ENCODE assay signal across 23 cellular contexts in the genomic region with DNA sequence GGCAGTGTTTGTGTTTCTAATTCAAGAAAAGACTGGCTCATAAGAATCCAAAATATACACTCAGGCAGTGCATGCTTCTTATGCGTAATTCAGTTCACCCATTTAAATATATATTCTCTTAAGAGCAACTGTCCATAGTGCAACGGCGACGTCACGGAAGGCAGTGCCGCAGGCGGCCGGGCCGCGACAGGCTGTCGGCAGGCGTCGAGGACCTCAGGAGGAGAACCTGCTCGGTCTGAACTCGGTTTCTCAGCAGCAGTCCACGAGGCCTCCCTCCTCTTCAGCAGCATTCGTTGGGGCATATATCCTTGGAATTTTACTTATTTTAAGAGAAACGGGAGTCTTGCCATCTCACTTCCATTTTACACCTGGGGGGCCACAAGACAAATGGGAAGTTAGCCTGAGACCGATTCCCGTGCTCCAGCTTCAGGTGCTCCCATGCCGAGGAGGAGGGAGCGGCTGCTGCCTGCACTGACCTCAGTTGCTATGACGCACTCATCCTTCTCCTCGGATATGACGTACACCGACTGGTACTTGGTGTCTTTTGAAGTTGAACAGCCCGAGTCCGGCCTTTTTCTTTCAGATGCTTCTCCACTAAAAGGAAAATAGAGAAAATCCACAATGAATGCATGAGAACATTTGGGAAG. TPM values are rescaled to one million over a fixed set of nuclear protein-coding genes. Genes with fewer than 3 reads are reported as not detected.
DNase-seq lines count a peak whose midpoint lies in the region; ATAC-seq and TF ChIP-seq lines count a peak whose summit lies in the region.
"Had no signal": no experiment of that assay in that cellular context is flagged by ENCODE, and none has a peak within 500 bp of the region (broad histone marks: within the 10 kb centered on the region; RNA-seq: fewer than 3 reads in every experiment).

No MANE protein-coding gene starts in this region.

- H3K9me3 ChIP-seq in osteoblast (ENCODE audit: low read depth, low read length) (no peaks in the 10 kb centered on the region), upper lobe of right lung (no peaks in the 10 kb centered on the region)
- H3K9me3 ChIP-seq: Caco-2 had no signal

- no peak for TF ChIP-seq CTCF in natural killer cell (IDR thresholded peaks at IDR 0.05)
- no peak for TF ChIP-seq CTCF in glutamatergic neuron (IDR thresholded peaks at IDR 0.05; ENCODE audit: partially characterized antibody, unreplicated experiment)
- no peak for TF ChIP-seq CTCF in osteoblast (IDR thresholded peaks at IDR 0.05; ENCODE audit: extremely low read depth, low read depth, low read length)
- no peak for TF ChIP-seq CTCF in upper lobe of right lung (IDR thresholded peaks at IDR 0.05)

- ATAC-seq in natural killer cell treated with Interleukin-12 subunit alpha and Interleukin-12 subunit beta and Interleukin-15 and Interleukin-18, amount 100 ng/mL, for 72 hours = no peak
- ATAC-seq in natural killer cell (no peak), upper lobe of right lung (no peak)
- ATAC-seq: CD8-positive, alpha-beta T cell; GM23338 had no signal

- H4K20me1 ChIP-seq in osteoblast (ENCODE audit: insufficient read depth, low read length) = no peaks in the 10 kb centered on the region

- peak; percentile 46 for DNase-seq in natural killer cell treated with Interleukin-12 subunit alpha and Interleukin-12 subunit beta and Interleukin-15 and Interleukin-18, amount 100 ng/mL, for 72 hours (ENCODE audit: low spot score)
- DNase-seq in natural killer cell (no peak), glutamatergic neuron (no peak), osteoblast (ENCODE audit: insufficient read length, low spot score, missing footprints) (peak; percentile 59), upper lobe of right lung (peak; percentile 50), pons (ENCODE audit: low spot score) (no peak), amniotic stem cell (lab: John Stamatoyannopoulos, UW) (no peak)
- no peak for DNase-seq in activated naive CD4-positive, alpha-beta T cell treated with Interleukin-2 at 50 U/mL for 16 hours
- DNase-seq: C1 segment of cervical spinal cord; CD8-positive, alpha-beta T cell; DMS79 treated with DMSO at 0.1 percent for 48 hours; GF-D8; H9; NCI-H1092; NCI-H1436; NCI-H187; NCI-H2081 treated with DMSO at 0.1 percent for 48 hours; NCI-H446; NCI-H526 treated with DMSO at 0.1 percent for 48 hours; PC-9 had no signal

- intact Hi-C loops in natural killer cell (cut with micrococcal nuclease) = no loop called here
- intact Hi-C loops in upper lobe of right lung (cut with DNase I) = no loop called here

- H3K27me3 Mint-ChIP-seq in natural killer cell treated with Interleukin-12 subunit alpha and Interleukin-12 subunit beta and Interleukin-15 and Interleukin-18, amount 100 ng/mL, for 72 hours = peaks cover 23 to 49% of the 10 kb centered on the region in 2 donors
- H3K27me3 Mint-ChIP-seq in natural killer cell (ENCODE audit: low read depth in 2 of 2) (peaks cover 37 to 51% of the 10 kb centered on the region in 2 donors), glutamatergic neuron (ENCODE audit: unreplicated experiment) (peaks cover 5% of the 10 kb centered on the region)

- H3K27me3 ChIP-seq in osteoblast (ENCODE audit: insufficient read depth, low read length) (peaks cover 14% of the 10 kb centered on the region), upper lobe of right lung (peaks cover 12% of the 10 kb centered on the region)

- no peaks in the 10 kb centered on the region for H3K79me2 ChIP-seq in osteoblast (ENCODE audit: insufficient read depth, low read length)

- H3K9me3 Mint-ChIP-seq in natural killer cell treated with Interleukin-12 subunit alpha and Interleukin-12 subunit beta and Interleukin-15 and Interleukin-18, amount 100 ng/mL, for 72 hours = no peaks in the 10 kb centered on the region
- H3K9me3 Mint-ChIP-seq in natural killer cell (no peaks in the 10 kb centered on the region), glutamatergic neuron (ENCODE audit: unreplicated experiment) (peaks cover 6% of the 10 kb centered on the region)
- H3K9me3 Mint-ChIP-seq: CD8-positive, alpha-beta T cell; GM23338; H9 had no signal

- H2AFZ ChIP-seq in osteoblast (ENCODE audit: low read length) = no peak overlapping the region
- H2AFZ ChIP-seq: GM23338, PC-9 had no signal

- H3K4me3 ChIP-seq in osteoblast (ENCODE audit: insufficient read depth, low read length) = no peak overlapping the region
- no peak overlapping the region for H3K4me3 ChIP-seq in upper lobe of right lung
- H3K4me3 ChIP-seq: GM23338, PC-9 had no signal

- H3K36me3 ChIP-seq in osteoblast (ENCODE audit: insufficient read depth, low read length) (no peaks in the 10 kb centered on the region), upper lobe of right lung (peaks cover 26% of the 10 kb centered on the region)

- no peaks in the 10 kb centered on the region for H3K36me3 Mint-ChIP-seq in natural killer cell treated with Interleukin-12 subunit alpha and Interleukin-12 subunit beta and Interleukin-15 and Interleukin-18, amount 100 ng/mL, for 72 hours
- H3K36me3 Mint-ChIP-seq in natural killer cell = peaks cover 8% of the 10 kb centered on the region
- H3K36me3 Mint-ChIP-seq in glutamatergic neuron (ENCODE audit: unreplicated experiment) = no peaks in the 10 kb centered on the region

- H3K4me1 Mint-ChIP-seq in natural killer cell treated with Interleukin-12 subunit alpha and Interleukin-12 subunit beta and Interleukin-15 and Interleukin-18, amount 100 ng/mL, for 72 hours (ENCODE audit: low read depth in 2 of 2) = peaks cover 11 to 17% of the 10 kb centered on the region in 2 donors
- H3K4me1 Mint-ChIP-seq in natural killer cell (peaks cover 14 to 35% of the 10 kb centered on the region in 2 donors), glutamatergic neuron (ENCODE audit: low read depth, unreplicated experiment) (peaks cover 19% of the 10 kb centered on the region)

- H3K4me2 ChIP-seq in osteoblast (ENCODE audit: insufficient read depth, low read length) = no peak overlapping the region
- H3K4me2 ChIP-seq: GM23338, KMS-11, PC-9 had no signal

- no peak overlapping the region for H3K4me3 Mint-ChIP-seq in natural killer cell treated with Interleukin-12 subunit alpha and Interleukin-12 subunit beta and Interleukin-15 and Interleukin-18, amount 100 ng/mL, for 72 hours
- H3K4me3 Mint-ChIP-seq in natural killer cell (no peak overlapping the region), glutamatergic neuron (ENCODE audit: unreplicated experiment) (no peak overlapping the region)
- H3K4me3 Mint-ChIP-seq: CD8-positive, alpha-beta T cell; GM23338; H9 had no signal

- H3K27ac Mint-ChIP-seq in natural killer cell treated with Interleukin-12 subunit alpha and Interleukin-12 subunit beta and Interleukin-15 and Interleukin-18, amount 100 ng/mL, for 72 hours = no peak overlapping the region
- H3K27ac Mint-ChIP-seq in natural killer cell = no peak overlapping the region
- H3K27ac Mint-ChIP-seq in glutamatergic neuron (ENCODE audit: unreplicated experiment) = peak overlapping the region; percentile 38
- H3K27ac Mint-ChIP-seq: CD8-positive, alpha-beta T cell; GM23338; H9 had no signal

- peaks cover 2% of the 10 kb centered on the region for H3K4me1 ChIP-seq in osteoblast (ENCODE audit: insufficient read depth, low read length)
- peaks cover 35% of the 10 kb centered on the region for H3K4me1 ChIP-seq in upper lobe of right lung

- H3K27ac ChIP-seq in osteoblast (ENCODE audit: low read depth, low read length) (no peak overlapping the region), upper lobe of right lung (no peak overlapping the region)
- H3K27ac ChIP-seq: KMS-11, PC-9 had no signal

RNA-seq across cellular contexts. Expression of a gene that starts 8.2 kb away (rescaled TPM):
- total RNA-seq in natural killer cell treated with Interleukin-12 subunit alpha and Interleukin-12 subunit beta and Interleukin-15 and Interleukin-18, amount 100 ng/mL, for 72 hours = under 1 TPM; 0.12 to 0.61 TPM
- 10 to 100 TPM in 1 of 3 donors, 1 to 10 TPM in 2; 4.3 to 16.9 (median 6.0) TPM for total RNA-seq in natural killer cell
- total RNA-seq in glutamatergic neuron (ENCODE audit: unreplicated experiment) = 34.3 TPM
- 0.29 and 0.36 TPM in 2 replicates for total RNA-seq in osteoblast
- total RNA-seq in upper lobe of right lung = 14.6 TPM
- total RNA-seq: PC-9 had no signal

RNA-seq across cellular contexts. Expression of a gene that starts 23.9 kb away (rescaled TPM):
- total RNA-seq in natural killer cell treated with Interleukin-12 subunit alpha and Interleukin-12 subunit beta and Interleukin-15 and Interleukin-18, amount 100 ng/mL, for 72 hours = 10 to 100 TPM; 19.9 to 28.0 TPM
- total RNA-seq in natural killer cell (10 to 100 TPM; 37.8 to 55.6 (median 39.9) TPM), glutamatergic neuron (ENCODE audit: unreplicated experiment) (48.3 TPM), osteoblast (13.4 and 17.1 TPM in 2 replicates), upper lobe of right lung (26.1 TPM)

Comparison
In these comparisons a context has a peak if more than half of its experiments do, and no peak if none do; other contexts are left out.
1. DNase-seq: peak in natural killer cell treated with Interleukin-12 subunit alpha and Interleukin-12 subunit beta and Interleukin-15 and Interleukin-18, amount 100 ng/mL, for 72 hours (single experiment), osteoblast (single experiment) and upper lobe of right lung (single experiment); none in natural killer cell (single experiment), glutamatergic neuron (single experiment), pons (single experiment), amniotic stem cell (single experiment) and activated naive CD4-positive, alpha-beta T cell treated with Interleukin-2 at 50 U/mL for 16 hours (single experiment).